In the genomic region with DNA sequence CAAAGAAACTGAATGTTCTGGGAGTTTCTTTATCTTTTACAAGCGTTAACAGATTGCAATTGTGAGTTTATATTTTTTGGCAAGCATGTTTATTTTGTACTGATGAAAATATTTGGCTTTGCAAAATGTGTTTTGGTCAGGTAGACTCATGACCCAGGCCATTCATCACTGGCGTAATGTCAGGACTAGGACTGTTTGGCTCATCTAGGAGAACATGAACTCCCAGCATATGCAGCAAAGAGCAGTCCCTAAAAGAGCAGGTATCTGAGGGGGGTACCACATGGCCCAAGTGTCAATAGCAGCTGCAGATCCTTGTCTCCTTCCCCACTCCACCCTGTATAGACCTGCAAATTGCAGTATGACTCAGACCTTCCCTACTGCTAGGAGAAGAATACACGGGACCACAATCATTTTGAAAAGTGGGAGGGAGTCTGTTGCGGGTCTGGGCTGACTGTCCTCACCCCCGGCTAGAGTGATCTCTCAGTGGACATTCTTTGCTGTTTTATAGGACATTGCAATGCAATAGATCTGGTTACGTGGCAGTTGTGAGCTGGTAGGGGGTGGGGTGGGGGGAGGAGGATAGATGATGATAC, we compare ENCODE assay signal across 24 cellular contexts. TPM values are rescaled to one million over a fixed set of nuclear protein-coding genes. Genes with fewer than 3 reads are reported as not detected.
DNase-seq lines count a peak whose midpoint lies in the region; ATAC-seq and TF ChIP-seq lines count a peak whose summit lies in the region.
"Had no signal": no experiment of that assay in that cellular context is flagged by ENCODE, and none has a peak within 500 bp of the region (broad histone marks: within the 10 kb centered on the region; RNA-seq: fewer than 3 reads in every experiment).

No MANE protein-coding gene starts in this region.

- TF ChIP-seq EP300 in SK-N-SH (IDR thresholded peaks at IDR 0.05; ENCODE audit: borderline replicate concordance in 1 of 2, low read depth in 1 of 2, low read length in 1 of 2) = no peak

- H3K36me3 Mint-ChIP-seq in mesothelial cell of epicardium = peaks cover 4% of the 10 kb centered on the region
- H3K36me3 Mint-ChIP-seq: neural progenitor cell had no signal

- no peaks in the 10 kb centered on the region for H3K9me2 ChIP-seq in SK-N-SH

- H3K4me1 Mint-ChIP-seq in mesothelial cell of epicardium = peaks cover 37% of the 10 kb centered on the region
- H3K4me1 Mint-ChIP-seq: activated CD4-positive, alpha-beta memory T cell treated with anti-CD3 and anti-CD28 coated beads, Interleukin-2, amount 10 ng/mL, durations not matched to agents 7 days and 5 days had no signal

- TF ChIP-seq POLR2A in spleen (IDR thresholded peaks at IDR 0.05) = no peak

- H3K9ac ChIP-seq in SK-N-SH = no peak overlapping the region
- H3K9ac ChIP-seq: neural progenitor cell had no signal

- no peaks in the 10 kb centered on the region for H3K4me1 ChIP-seq in spleen
- H3K4me1 ChIP-seq in SK-N-SH (ENCODE audit: control insufficient read depth in 1 of 2, insufficient read depth in 2 of 2, low read depth in 1 of 2, low read length in 1 of 2) = no peaks in the 10 kb centered on the region; a peak in 1 of 4 replicates
- H3K4me1 ChIP-seq: SJCRH30 had no signal

- POLR2A ChIA-PET in SK-N-SH (lab: Yijun Ruan, JAX) = no interaction called here

- H3K9me3 Mint-ChIP-seq in mesothelial cell of epicardium = peaks cover 17% of the 10 kb centered on the region
- H3K9me3 Mint-ChIP-seq: activated CD4-positive, alpha-beta memory T cell treated with anti-CD3 and anti-CD28 coated beads, Interleukin-2, amount 10 ng/mL, durations not matched to agents 7 days and 5 days; stimulated activated naive CD8-positive, alpha-beta T cell treated with anti-CD3 and anti-CD28 coated beads, Interleukin-15, Interleukin-2, amounts not matched to agents 100 ng/mL and 50 ng/mL, for 24 hours; T-helper 1 cell treated with Interleukin-12 subunit alpha and Interleukin-12 subunit beta and Interleukin-4 antibody, amounts not matched to agents 30 μg/mL and 1 μg/mL, for 36 hours had no signal

- no peak overlapping the region for H3K4me3 ChIP-seq in astrocyte of the spinal cord (ENCODE audit: low read depth, low read length)
- H3K4me3 ChIP-seq in spleen = no peak overlapping the region
- no peak overlapping the region for H3K4me3 ChIP-seq in SK-N-SH (ENCODE audit: low read depth in 2 of 2, low read length in 1 of 2)
- H3K4me3 ChIP-seq: mucosa of descending colon, neural progenitor cell, SJCRH30, skin epidermis, tibial artery had no signal

- CTCF ChIA-PET in SK-N-SH (lab: Yijun Ruan, JAX) = interaction anchor here (0.8 kb wide), 1 partner anchor 125 kb away, joined by 3 read pairs; no protein-coding TSS in a partner anchor

- TF ChIP-seq CTCF in astrocyte of the spinal cord (IDR thresholded peaks at IDR 0.05; ENCODE audit: low read depth, low read length) = no peak
- no peak for TF ChIP-seq CTCF in mesothelial cell of epicardium (IDR thresholded peaks at IDR 0.05; ENCODE audit: unreplicated experiment)
- TF ChIP-seq CTCF in spleen (IDR thresholded peaks at IDR 0.05 in 8 of 11, conservative IDR thresholded peaks at IDR 0.05 in 3 of 11) = no peak
- no peak for TF ChIP-seq CTCF in SK-N-SH (IDR thresholded peaks at IDR 0.05)

- H2AFZ ChIP-seq in SK-N-SH (ENCODE audit: low read depth) = no peak overlapping the region
- H2AFZ ChIP-seq: neural progenitor cell had no signal

- no peaks in the 10 kb centered on the region for H3K27me3 Mint-ChIP-seq in mesothelial cell of epicardium (ENCODE audit: low read depth)
- H3K27me3 Mint-ChIP-seq: activated CD4-positive, alpha-beta memory T cell treated with anti-CD3 and anti-CD28 coated beads, Interleukin-2, amount 10 ng/mL, durations not matched to agents 7 days and 5 days; progenitor cell of endocrine pancreas; stimulated activated naive CD8-positive, alpha-beta T cell treated with anti-CD3 and anti-CD28 coated beads, Interleukin-15, Interleukin-2, amounts not matched to agents 100 ng/mL and 50 ng/mL, for 24 hours had no signal

- H3K27ac ChIP-seq in spleen = no peak overlapping the region
- no peak overlapping the region for H3K27ac ChIP-seq in SK-N-SH (ENCODE audit: low read depth in 2 of 2, low read length in 1 of 2)
- H3K27ac ChIP-seq: neural progenitor cell, SJCRH30, skin epidermis, tibial artery had no signal

- no peaks in the 10 kb centered on the region for H3K27me3 ChIP-seq in spleen (replicated peaks in 1 of 7)
- no peaks in the 10 kb centered on the region for H3K27me3 ChIP-seq in SK-N-SH (ENCODE audit: insufficient read depth)
- H3K27me3 ChIP-seq: neural progenitor cell, SJCRH30, tibial artery had no signal

- H4K20me1 ChIP-seq in SK-N-SH (ENCODE audit: insufficient read depth) = no peaks in the 10 kb centered on the region

- H3K36me3 ChIP-seq in spleen (no peaks in the 10 kb centered on the region), SK-N-SH (replicated peaks in 1 of 2; ENCODE audit: control insufficient read depth in 1 of 2, insufficient read depth in 2 of 2, low read length in 1 of 2) (no peaks in the 10 kb centered on the region)
- H3K36me3 ChIP-seq: neural progenitor cell, SJCRH30, tibial artery had no signal

- intact Hi-C loops in spleen (cut with DNase I; ENCODE audit: low total_unique reads) = no loop called here

- peak; percentile 47 for DNase-seq in ELF-1 (ENCODE audit: low read depth, low spot score)
- peak; percentile 15 for DNase-seq in NCI-H146 (lab: John Stamatoyannopoulos, UW)
- peak; percentile 44 for DNase-seq in astrocyte of the spinal cord (ENCODE audit: low read depth, low spot score)
- DNase-seq in mesothelial cell of epicardium (ENCODE audit: low spot score in 2 of 2, unreplicated experiment in 2 of 2) = no peak
- DNase-seq in NCI-H510A (lab: John Stamatoyannopoulos, UW) = no peak
- no peak for DNase-seq in spleen
- no peak for DNase-seq in SK-N-SH
- DNase-seq: activated CD4-positive, alpha-beta memory T cell treated with anti-CD3 and anti-CD28 coated beads, Interleukin-2, amount 10 ng/mL, durations not matched to agents 7 days and 5 days; activated naive CD4-positive, alpha-beta T cell; amniotic stem cell; effector CD8-positive, alpha-beta T cell; mucosa of descending colon; NCI-H1105; NCI-H2171; SJCRH30; stimulated activated CD4-positive, alpha-beta T cell treated with anti-CD3 and anti-CD28 coated beads, Interleukin-2, amount 100 ng/mL, for 48 hours; tibial artery had no signal

- H3K4me3 Mint-ChIP-seq in mesothelial cell of epicardium = no peak overlapping the region
- H3K4me3 Mint-ChIP-seq: activated CD4-positive, alpha-beta memory T cell treated with anti-CD3 and anti-CD28 coated beads, Interleukin-2, amount 10 ng/mL, durations not matched to agents 7 days and 5 days; neural progenitor cell; stimulated activated naive CD8-positive, alpha-beta T cell treated with anti-CD3 and anti-CD28 coated beads, Interleukin-15, Interleukin-2, amounts not matched to agents 100 ng/mL and 50 ng/mL, for 24 hours; T-helper 1 cell treated with Interleukin-12 subunit alpha and Interleukin-12 subunit beta and Interleukin-4 antibody, amounts not matched to agents 30 μg/mL and 1 μg/mL, for 36 hours had no signal

- no peak for ATAC-seq in GM21825 (IDR thresholded peaks at IDR 0.05; ENCODE audit: unreplicated experiment)
- ATAC-seq: mucosa of descending colon had no signal

- H3K79me2 ChIP-seq in SK-N-SH (ENCODE audit: insufficient read depth) = no peaks in the 10 kb centered on the region

- 80 to 90% (median 86%) methylated on average over 6 of the region's 6 CpGs for WGBS in spleen, 5 donors
- 32% methylated on average over 6 of the region's 6 CpGs for WGBS in SK-N-SH (ENCODE audit: low lambda C conversion rate)

- H3K9me3 ChIP-seq in spleen (peaks cover 0 to 7% (median 2%) of the 10 kb centered on the region in 8 donors), SK-N-SH (no peaks in the 10 kb centered on the region)
- H3K9me3 ChIP-seq: mucosa of descending colon, SJCRH30, tibial artery had no signal

- H3K4me2 ChIP-seq in SK-N-SH = no peak overlapping the region
- H3K4me2 ChIP-seq: neural progenitor cell had no signal

- H3F3A ChIP-seq in SK-N-SH (replicated peaks; ENCODE audit: insufficient read depth) = no peaks in the 10 kb centered on the region

- H3K27ac Mint-ChIP-seq in mesothelial cell of epicardium = peak overlapping the region; percentile 82
- H3K27ac Mint-ChIP-seq: activated CD4-positive, alpha-beta memory T cell treated with anti-CD3 and anti-CD28 coated beads, Interleukin-2, amount 10 ng/mL, durations not matched to agents 7 days and 5 days; neural progenitor cell; progenitor cell of endocrine pancreas; stimulated activated naive CD8-positive, alpha-beta T cell treated with anti-CD3 and anti-CD28 coated beads, Interleukin-15, Interleukin-2, amounts not matched to agents 100 ng/mL and 50 ng/mL, for 24 hours; T-helper 1 cell treated with Interleukin-12 subunit alpha and Interleukin-12 subunit beta and Interleukin-4 antibody, amounts not matched to agents 30 μg/mL and 1 μg/mL, for 36 hours had no signal

- in situ Hi-C loops in astrocyte of the spinal cord (cut with HindIII; ENCODE audit: low sequenced_read_pairs) = no loop called here

- no peak for TF ChIP-seq RAD21 in SK-N-SH (IDR thresholded peaks at IDR 0.05; ENCODE audit: low read length)

TF ChIP-seq in SK-N-SH, 30 proteins besides CTCF, POLR2A, EP300 and RAD21 (continues in another document):
- TF ChIP-seq FOSL2 (IDR thresholded peaks at IDR 0.05; ENCODE audit: borderline replicate concordance, low read depth) (no peak), GABPA (IDR thresholded peaks at IDR 0.05; ENCODE audit: low read depth) (no peak), FOXJ3 (CRISPR knock-in tag; IDR thresholded peaks at IDR 0.05) (no peak), GATA2 (CRISPR knock-in tag; IDR thresholded peaks at IDR 0.05) (no peak), SMC3 (IDR thresholded peaks at IDR 0.05; ENCODE audit: low read depth, low read length) (no peak)
- TF ChIP-seq, protein P1, sequence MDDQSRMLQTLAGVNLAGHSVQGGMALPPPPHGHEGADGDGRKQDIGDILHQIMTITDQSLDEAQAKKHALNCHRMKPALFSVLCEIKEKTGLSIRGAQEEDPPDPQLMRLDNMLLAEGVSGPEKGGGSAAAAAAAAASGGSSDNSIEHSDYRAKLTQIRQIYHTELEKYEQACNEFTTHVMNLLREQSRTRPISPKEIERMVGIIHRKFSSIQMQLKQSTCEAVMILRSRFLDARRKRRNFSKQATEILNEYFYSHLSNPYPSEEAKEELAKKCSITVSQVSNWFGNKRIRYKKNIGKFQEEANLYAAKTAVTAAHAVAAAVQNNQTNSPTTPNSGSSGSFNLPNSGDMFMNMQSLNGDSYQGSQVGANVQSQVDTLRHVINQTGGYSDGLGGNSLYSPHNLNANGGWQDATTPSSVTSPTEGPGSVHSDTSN (IDR thresholded peaks at IDR 0.05) = no peak

RNA-seq across cellular contexts. Expression of a gene that starts 20.9 kb away (rescaled TPM):
- 102 to 113 TPM (median 109 TPM) in 3 replicates for total RNA-seq in mesothelial cell of epicardium
- total RNA-seq in spleen = 10 to 100 TPM in 6 of 7 donors, 1 to 10 TPM in 1; 9.9 to 51.3 (median 19.8) TPM
- polyA plus RNA-seq in spleen = 10 to 100 TPM in 1 of 3 donors, 1 to 10 TPM in 2; 5.4 to 12.1 (median 6.9) TPM
- polyA plus RNA-seq in SK-N-SH (2012; rRNA removed) = 0.08 TPM in 1 of 2 replicates, not detected in the other
- 0.08 and 0.09 TPM in 2 replicates for polyA plus RNA-seq in SK-N-SH (2012; cell fraction: cytosol; rRNA removed)
- 0.04 and 0.06 TPM in 2 replicates for polyA plus RNA-seq in SK-N-SH (2012; cell fraction: nucleus; rRNA removed)
- total RNA-seq: activated CD4-positive, alpha-beta memory T cell treated with anti-CD3 and anti-CD28 coated beads, Interleukin-2, amount 10 ng/mL, durations not matched to agents 7 days and 5 days; LHCN-M2 had no signal

Comparison
In these comparisons a context has a peak if more than half of its experiments do, and no peak if none do; other contexts are left out.
1. DNase-seq: peak in ELF-1 (single experiment), NCI-H146 (single experiment) and astrocyte of the spinal cord (single experiment); none in mesothelial cell of epicardium (0 of 2), NCI-H510A (single experiment), spleen (single experiment) and SK-N-SH (single experiment).